ENCODE assay signal across 18 cellular contexts in genomic region chr16:1944612-1945199, GRCh38. TPM values are rescaled to one million over a fixed set of nuclear protein-coding genes. Genes with fewer than 3 reads are reported as not detected.
DNase-seq lines count a peak whose midpoint lies in the region; ATAC-seq and TF ChIP-seq lines count a peak whose summit lies in the region.
"Had no signal": no experiment of that assay in that cellular context is flagged by ENCODE, and none has a peak within 500 bp of the region (broad histone marks: within the 10 kb centered on the region; RNA-seq: fewer than 3 reads in every experiment).

No MANE protein-coding gene starts in this region.

- no peak overlapping the region for H2AFZ ChIP-seq in PC-9

- H3K9me2 ChIP-seq in PC-9 (ENCODE audit: insufficient read depth) = no peaks in the 10 kb centered on the region
- H3K9me2 ChIP-seq: SK-N-SH had no signal

- no peak for ATAC-seq in activated naive CD4-positive, alpha-beta T cell treated with anti-CD3 and anti-CD28 coated beads, Interleukin-2, amount 50 U/mL, for 72 hours
- ATAC-seq in WTC11 (no peak), GM21529 (IDR thresholded peaks at IDR 0.05; ENCODE audit: unreplicated experiment) (no peak)
- no peak for ATAC-seq in stimulated activated memory B cell treated with anti-CD40 and anti-IgM and Interleukin-4, amounts not matched to agents 10 μg/mL and 1 μg/mL and 100 μg/mL, for 72 hours
- ATAC-seq: PC-3 had no signal

- no peaks in the 10 kb centered on the region for H3K27me3 ChIP-seq in PC-9 (ENCODE audit: insufficient read depth, low read depth)

- no peak overlapping the region for H3K4me3 ChIP-seq in PC-9

- CTCF ChIA-PET in activated naive CD4-positive, alpha-beta T cell treated with anti-CD3 and anti-CD28 coated beads for 36 hours (lab: Charles Lee) = no interaction called here
- CTCF ChIA-PET in WTC11 (lab: Charles Lee) (interaction anchor here (0.6 to 0.8 kb wide), 2 partner anchors 59 to 1419 kb away, joined by 3 read pairs; no protein-coding TSS in a partner anchor), PC-9 (lab: Charles Lee) (interaction anchor here (0.6 kb wide), 1 partner anchor 264 kb away, joined by 3 read pairs; no protein-coding TSS in a partner anchor)

- peaks cover 18% of the 10 kb centered on the region; the same call in 1 of the 2 replicates for H3K79me2 ChIP-seq in PC-9 (ENCODE audit: low read depth)

- no peak overlapping the region for H3K27ac ChIP-seq in PC-9
- H3K27ac ChIP-seq: KMS-11, VCaP had no signal

- H3K27me3 Mint-ChIP-seq in activated naive CD4-positive, alpha-beta T cell treated with anti-CD3 and anti-CD28 coated beads for 36 hours (ENCODE audit: low read depth) = no peaks in the 10 kb centered on the region
- H3K27me3 Mint-ChIP-seq in WTC11 (ENCODE audit: low read depth) = peaks cover 16% of the 10 kb centered on the region
- peaks cover 0 to 7% (median 3%) of the 10 kb centered on the region in 3 donors for H3K27me3 Mint-ChIP-seq in immature natural killer cell (ENCODE audit: low read depth in 3 of 3)
- peaks cover 15% of the 10 kb centered on the region for H3K27me3 Mint-ChIP-seq in stimulated activated memory B cell treated with anti-CD40 and anti-IgM and Interleukin-4, amounts not matched to agents 10 μg/mL and 1 μg/mL and 100 μg/mL, for 72 hours

- H3K4me2 ChIP-seq in PC-9 = no peak overlapping the region

- H3K4me1 Mint-ChIP-seq in activated naive CD4-positive, alpha-beta T cell treated with anti-CD3 and anti-CD28 coated beads for 36 hours (ENCODE audit: low read depth) = peaks cover 26% of the 10 kb centered on the region
- H3K4me1 Mint-ChIP-seq in WTC11 (peaks cover 22% of the 10 kb centered on the region), immature natural killer cell (peaks cover 15 to 24% of the 10 kb centered on the region in 2 donors)
- peaks cover 40% of the 10 kb centered on the region for H3K4me1 Mint-ChIP-seq in stimulated activated memory B cell treated with anti-CD40 and anti-IgM and Interleukin-4, amounts not matched to agents 10 μg/mL and 1 μg/mL and 100 μg/mL, for 72 hours

- no peaks in the 10 kb centered on the region for H3K9me3 ChIP-seq in PC-9 (ENCODE audit: insufficient read depth, low read depth)
- H3K9me3 ChIP-seq: SK-N-SH had no signal

- peak overlapping the region; percentile 75 for H3K27ac Mint-ChIP-seq in activated naive CD4-positive, alpha-beta T cell treated with anti-CD3 and anti-CD28 coated beads for 36 hours
- no peak overlapping the region for H3K27ac Mint-ChIP-seq in activated naive CD4-positive, alpha-beta T cell treated with anti-CD3 and anti-CD28 coated beads, Interleukin-2, amount 50 U/mL, for 72 hours
- H3K27ac Mint-ChIP-seq in WTC11 (no peak overlapping the region), immature natural killer cell (peak overlapping the region in 2 of 6 donors; percentile 28 to 34)
- H3K27ac Mint-ChIP-seq in stimulated activated memory B cell treated with anti-CD40 and anti-IgM and Interleukin-4, amounts not matched to agents 10 μg/mL and 1 μg/mL and 100 μg/mL, for 72 hours = no peak overlapping the region

- intact Hi-C loops in activated naive CD4-positive, alpha-beta T cell treated with anti-CD3 and anti-CD28 coated beads for 36 hours (cut with micrococcal nuclease) = loop anchor here (5.0 kb wide), 3 partner anchors 87 to 332 kb away; partner anchors contain the start of genes CRAMP1, EME2, IFT140 and MRPS34
- intact Hi-C loops in PC-9 (cut with micrococcal nuclease; ENCODE audit: unreplicated experiment) = loop anchor here (5.0 kb wide), 1 partner anchor 162 kb away; the partner anchor contains the start of genes NUBP2 and SPSB3

- 0 out of 2 replicates have a peak, but pooled peaks cover 3% of the 10 kb centered on the region for H4K20me1 ChIP-seq in PC-9 (ENCODE audit: insufficient read depth)

- TF ChIP-seq CTCF in WTC11 (IDR thresholded peaks at IDR 0.05) (no peak), PC-9 (conservative IDR thresholded peaks at IDR 0.05) (no peak)

- POLR2A ChIA-PET in WTC11 (lab: Charles Lee) (interaction anchor here (1.7 kb wide), 1 partner anchor 16 kb away, joined by 5 read pairs; no protein-coding TSS in a partner anchor), PC-9 (lab: Charles Lee; ENCODE audit: unreplicated experiment) (no interaction called here)

- no peaks in the 10 kb centered on the region for H3K9me3 Mint-ChIP-seq in activated naive CD4-positive, alpha-beta T cell treated with anti-CD3 and anti-CD28 coated beads for 36 hours
- H3K9me3 Mint-ChIP-seq in activated naive CD4-positive, alpha-beta T cell treated with anti-CD3 and anti-CD28 coated beads, Interleukin-2, amount 50 U/mL, for 72 hours = no peaks in the 10 kb centered on the region
- H3K9me3 Mint-ChIP-seq in WTC11 (no peaks in the 10 kb centered on the region), immature natural killer cell (no peaks in the 10 kb centered on the region)
- H3K9me3 Mint-ChIP-seq in stimulated activated memory B cell treated with anti-CD40 and anti-IgM and Interleukin-4, amounts not matched to agents 10 μg/mL and 1 μg/mL and 100 μg/mL, for 72 hours = no peaks in the 10 kb centered on the region

- no TSS peak for BruUV-seq in PC-9 (replicated peaks; lab: Mats Ljungman, UMichigan)

- DNase-seq in activated naive CD4-positive, alpha-beta T cell treated with anti-CD3 and anti-CD28 coated beads for 36 hours = no peak
- DNase-seq in activated naive CD4-positive, alpha-beta T cell treated with anti-CD3 and anti-CD28 coated beads, Interleukin-2, amount 50 U/mL, for 72 hours (ENCODE audit: low spot score in 2 of 2) = no peak
- DNase-seq in WTC11 (ENCODE audit: low spot score) (no peak), immature natural killer cell (no peak), PC-9 (no peak), NCI-H748 treated with DMSO at 0.1 percent for 48 hours (lab: John Stamatoyannopoulos, UW) (no peak)
- DNase-seq: anterior cingulate cortex, NCI-H1092 treated with DMSO at 0.1 percent for 48 hours, NCI-H774, PC-3, SK-N-SH had no signal

- H3F3A ChIP-seq in PC-9 (ENCODE audit: insufficient read depth, low read depth) = peaks cover 33% of the 10 kb centered on the region; the same call in 1 of the 2 replicates

- no peaks in the 10 kb centered on the region for H3K36me3 Mint-ChIP-seq in activated naive CD4-positive, alpha-beta T cell treated with anti-CD3 and anti-CD28 coated beads for 36 hours (ENCODE audit: low read depth)
- H3K36me3 Mint-ChIP-seq in activated naive CD4-positive, alpha-beta T cell treated with anti-CD3 and anti-CD28 coated beads, Interleukin-2, amount 50 U/mL, for 72 hours = peaks cover 0 to 11% of the 10 kb centered on the region in 2 donors
- no peaks in the 10 kb centered on the region for H3K36me3 Mint-ChIP-seq in WTC11
- no peaks in the 10 kb centered on the region for H3K36me3 Mint-ChIP-seq in immature natural killer cell
- no peaks in the 10 kb centered on the region for H3K36me3 Mint-ChIP-seq in stimulated activated memory B cell treated with anti-CD40 and anti-IgM and Interleukin-4, amounts not matched to agents 10 μg/mL and 1 μg/mL and 100 μg/mL, for 72 hours

- peaks cover 17% of the 10 kb centered on the region for H3K4me1 ChIP-seq in PC-9 (replicated peaks; ENCODE audit: insufficient read depth)

- peak overlapping the region; percentile 82 for H3K4me3 Mint-ChIP-seq in activated naive CD4-positive, alpha-beta T cell treated with anti-CD3 and anti-CD28 coated beads for 36 hours
- H3K4me3 Mint-ChIP-seq in WTC11 (peak overlapping the region; percentile 87), immature natural killer cell (peak overlapping the region; percentile 19 to 78 (median 55))
- H3K4me3 Mint-ChIP-seq in stimulated activated memory B cell treated with anti-CD40 and anti-IgM and Interleukin-4, amounts not matched to agents 10 μg/mL and 1 μg/mL and 100 μg/mL, for 72 hours = peak overlapping the region; percentile 97

- no peaks in the 10 kb centered on the region for H3K36me3 ChIP-seq in PC-9 (ENCODE audit: low read depth)

TF ChIP-seq in WTC11, 78 proteins besides CTCF, POLR2A, EP300 and RAD21 (continues in another document):
- no peak for TF ChIP-seq IRF1 (CRISPR knock-in tag; IDR thresholded peaks at IDR 0.05)

RNA-seq across cellular contexts. Expression of gene MSRB1, which starts 1.7 kb away (rescaled TPM):
- total RNA-seq in activated naive CD4-positive, alpha-beta T cell treated with anti-CD3 and anti-CD28 coated beads for 36 hours = 10 to 100 TPM in 1 of 2 experiments, 1 to 10 TPM in 1; 8.5 to 11.0 TPM
- 10 to 100 TPM; 17.3 to 41.7 TPM for total RNA-seq in activated naive CD4-positive, alpha-beta T cell treated with anti-CD3 and anti-CD28 coated beads, Interleukin-2, amount 50 U/mL, for 72 hours
- total RNA-seq in WTC11 (2021) = 26.4 to 29.8 TPM (median 28.3 TPM) in 3 replicates
- polyA plus RNA-seq in immature natural killer cell = 10 to 100 TPM; 34.0 to 66.5 (median 47.0) TPM
- 49.4 and 54.9 TPM in 2 replicates for total RNA-seq in PC-9 (2021)

RNA-seq across cellular contexts. Expression of gene RPL3L, which starts 9.8 kb away (rescaled TPM):
- not detected for total RNA-seq in activated naive CD4-positive, alpha-beta T cell treated with anti-CD3 and anti-CD28 coated beads for 36 hours
- not detected for total RNA-seq in activated naive CD4-positive, alpha-beta T cell treated with anti-CD3 and anti-CD28 coated beads, Interleukin-2, amount 50 U/mL, for 72 hours
- total RNA-seq in WTC11 (2021) (0.77 to 1.1 TPM (median 0.96 TPM) in 3 replicates), PC-9 (2021) (0.44 TPM in 1 of 2 replicates, not detected in the other)
- not detected for polyA plus RNA-seq in immature natural killer cell
- total RNA-seq: H4, pulmonary artery endothelial cell, subcutaneous adipose tissue had no signal
- polyA plus RNA-seq: SK-N-SH had no signal

RNA-seq across cellular contexts. Expression of gene NDUFB10, which starts 14.6 kb away (rescaled TPM):
- total RNA-seq in activated naive CD4-positive, alpha-beta T cell treated with anti-CD3 and anti-CD28 coated beads for 36 hours = 100 to 1,000 TPM; 111 TPM
- 10 to 100 TPM; 63.4 to 98.8 TPM for total RNA-seq in activated naive CD4-positive, alpha-beta T cell treated with anti-CD3 and anti-CD28 coated beads, Interleukin-2, amount 50 U/mL, for 72 hours
- total RNA-seq in WTC11 (2021) = 200 to 228 TPM (median 205 TPM) in 3 replicates
- polyA plus RNA-seq in immature natural killer cell = 100 to 1,000 TPM; 201 to 232 (median 203) TPM
- 181 and 190 TPM in 2 replicates for total RNA-seq in PC-9 (2021)

RNA-seq across cellular contexts. Expression of gene RPS2, which starts 19.9 kb away (rescaled TPM):
- 1,000 to 10,000 TPM; 7,042 to 7,057 TPM for total RNA-seq in activated naive CD4-positive, alpha-beta T cell treated with anti-CD3 and anti-CD28 coated beads for 36 hours
- 1,000 to 10,000 TPM; 5,211 to 5,668 TPM for total RNA-seq in activated naive CD4-positive, alpha-beta T cell treated with anti-CD3 and anti-CD28 coated beads, Interleukin-2, amount 50 U/mL, for 72 hours
- total RNA-seq in WTC11 (2021) (4,395 to 4,767 TPM (median 4,632 TPM) in 3 replicates), PC-9 (2021) (3,808 and 4,468 TPM in 2 replicates)
- 1,000 to 10,000 TPM; 2,221 to 2,989 (median 2,668) TPM for polyA plus RNA-seq in immature natural killer cell

RNA-seq across cellular contexts. Expression of gene RNF151, which starts 21.9 kb away (rescaled TPM):
- not detected for total RNA-seq in activated naive CD4-positive, alpha-beta T cell treated with anti-CD3 and anti-CD28 coated beads for 36 hours
- total RNA-seq in activated naive CD4-positive, alpha-beta T cell treated with anti-CD3 and anti-CD28 coated beads, Interleukin-2, amount 50 U/mL, for 72 hours = under 1 TPM in 1 of 2 donors, not detected in 1; 0.41 TPM
- 0.31 TPM in 1 of 3 replicates, not detected in the others for total RNA-seq in WTC11 (2021)
- polyA plus RNA-seq in immature natural killer cell = not detected
- total RNA-seq in PC-9 (2021) = not detected in 2 replicates
- total RNA-seq: H4, PC-3, pulmonary artery endothelial cell, subcutaneous adipose tissue had no signal
